ENCODE assay signal across 9 cellular contexts in genomic region chr16:3171855-3172593, GRCh38. TPM values are rescaled to one million over a fixed set of nuclear protein-coding genes. Genes with fewer than 3 reads are reported as not detected.
DNase-seq lines count a peak whose midpoint lies in the region; TF ChIP-seq lines count a peak whose summit lies in the region.
"Had no signal": no experiment of that assay in that cellular context is flagged by ENCODE, and none has a peak within 500 bp of the region (broad histone marks: within the 10 kb centered on the region; RNA-seq: fewer than 3 reads in every experiment).

No MANE protein-coding gene starts in this region.

- peak; percentile 83 for DNase-seq in NCI-H524 treated with DMSO at 0.1 percent for 48 hours (lab: John Stamatoyannopoulos, UW)
- peak; percentile 70 for DNase-seq in posterior vena cava (ENCODE audit: low spot score)
- no peak for DNase-seq in epidermal melanocyte (ENCODE audit: insufficient read length, low spot score)
- DNase-seq in KBM-7 = no peak
- DNase-seq in stomach = no peak
- DNase-seq in activated gamma-delta T cell treated with Interleukin-2 at 50 U/mL for 16 hours = no peak

- H3K27ac Mint-ChIP-seq in brain = no peak overlapping the region

- TF ChIP-seq EP300 in stomach (IDR thresholded peaks at IDR 0.05) = no peak

- H3K4me1 ChIP-seq in stomach = peaks cover 14 to 41% (median 31%) of the 10 kb centered on the region in 4 donors

- in situ Hi-C loops in KBM-7 (cut with MboI; ENCODE audit: low pct_unique_long_range_greater_than_20kb, low sequenced_read_pairs) = no loop called here

- H3K9me3 ChIP-seq in stomach = no peaks in the 10 kb centered on the region

- intact Hi-C loops in posterior vena cava (cut with DNase I) = loop anchor here in 1 of 2 donors (5.0 kb wide), 1 partner anchor 505 kb away; no protein-coding TSS in a partner anchor
- intact Hi-C loops in stomach (cut with DNase I; ENCODE audit: low total_unique reads) = no loop called here

- H3K9me3 Mint-ChIP-seq in brain = peaks cover 0 to 14% (median under 1%) of the 10 kb centered on the region in 5 experiments

- TF ChIP-seq POLR2A in GM15510 (IDR thresholded peaks at IDR 0.05; ENCODE audit: borderline replicate concordance, extremely low read depth, insufficient read length) (peak; percentile 14), stomach (IDR thresholded peaks at IDR 0.05) (no peak)

- WGBS in stomach, 5 donors = 6 to 11% (median 8%) methylated on average over 39 to 41 of the region's 41 CpGs

- peak overlapping the region; percentile 11 to 78 (median 70) for H3K4me3 Mint-ChIP-seq in brain

- H3K27ac ChIP-seq in stomach = no peak overlapping the region
- H3K27ac ChIP-seq: HL-60 had no signal

- H3K36me3 ChIP-seq in stomach = no peaks in the 10 kb centered on the region

- H3K4me3 ChIP-seq in stomach = peak overlapping the region in 1 of 4 donors; percentile 11

- peaks cover 98% of the 10 kb centered on the region for H3K27me3 Mint-ChIP-seq in brain

- H3K27me3 ChIP-seq in stomach = peaks cover 27 to 94% (median 87%) of the 10 kb centered on the region in 3 donors

- TF ChIP-seq CTCF in brain (conservative IDR thresholded peaks at IDR 0.05) (no peak), stomach (IDR thresholded peaks at IDR 0.05) (no peak)

- H3K36me3 Mint-ChIP-seq in brain = no peaks in the 10 kb centered on the region

- peaks cover 20% of the 10 kb centered on the region for H3K4me1 Mint-ChIP-seq in brain

RNA-seq across cellular contexts. Expression of gene OR1F1, which starts 16.0 kb away (rescaled TPM):
- polyA plus RNA-seq in brain (ENCODE audit: insufficient read depth, low read depth, low replicate concordance) = not detected
- total RNA-seq in posterior vena cava = not detected
- not detected for total RNA-seq in stomach
- not detected for polyA plus RNA-seq in stomach

RNA-seq across cellular contexts. Expression of gene ZNF213, which starts 37.2 kb away (rescaled TPM):
- polyA plus RNA-seq in brain (ENCODE audit: insufficient read depth, low read depth, low replicate concordance) (30.4 TPM), stomach (1 to 10 TPM; 5.8 to 6.7 (median 6.1) TPM)
- total RNA-seq in posterior vena cava (10 to 100 TPM in 1 of 2 donors, 1 to 10 TPM in 1; 8.3 to 10.2 TPM), stomach (10 to 100 TPM in 3 of 5 donors, 1 to 10 TPM in 2; 1.3 to 87.8 (median 20.0) TPM)

RNA-seq across cellular contexts. Expression of gene ZNF205, which starts 59.6 kb away (rescaled TPM):
- polyA plus RNA-seq in brain (ENCODE audit: insufficient read depth, low read depth, low replicate concordance) = 25.2 TPM
- 1 to 10 TPM; 7.6 to 8.3 TPM for total RNA-seq in posterior vena cava
- 10 to 100 TPM in 1 of 5 donors, 1 to 10 TPM in 3, under 1 TPM in 1; 0.87 to 21.9 (median 5.5) TPM for total RNA-seq in stomach
- 10 to 100 TPM; 16.6 to 27.5 (median 20.9) TPM for polyA plus RNA-seq in stomach

Comparison
In these comparisons a context has a peak if more than half of its experiments do, and no peak if none do; other contexts are left out.
1. DNase-seq: peak in NCI-H524 treated with DMSO at 0.1 percent for 48 hours (single experiment) and posterior vena cava (single experiment); none in epidermal melanocyte (single experiment), KBM-7 (single experiment), stomach (single experiment) and activated gamma-delta T cell treated with Interleukin-2 at 50 U/mL for 16 hours (single experiment).